8 cellular contexts compared by ENCODE assay signal in the genomic region with DNA sequence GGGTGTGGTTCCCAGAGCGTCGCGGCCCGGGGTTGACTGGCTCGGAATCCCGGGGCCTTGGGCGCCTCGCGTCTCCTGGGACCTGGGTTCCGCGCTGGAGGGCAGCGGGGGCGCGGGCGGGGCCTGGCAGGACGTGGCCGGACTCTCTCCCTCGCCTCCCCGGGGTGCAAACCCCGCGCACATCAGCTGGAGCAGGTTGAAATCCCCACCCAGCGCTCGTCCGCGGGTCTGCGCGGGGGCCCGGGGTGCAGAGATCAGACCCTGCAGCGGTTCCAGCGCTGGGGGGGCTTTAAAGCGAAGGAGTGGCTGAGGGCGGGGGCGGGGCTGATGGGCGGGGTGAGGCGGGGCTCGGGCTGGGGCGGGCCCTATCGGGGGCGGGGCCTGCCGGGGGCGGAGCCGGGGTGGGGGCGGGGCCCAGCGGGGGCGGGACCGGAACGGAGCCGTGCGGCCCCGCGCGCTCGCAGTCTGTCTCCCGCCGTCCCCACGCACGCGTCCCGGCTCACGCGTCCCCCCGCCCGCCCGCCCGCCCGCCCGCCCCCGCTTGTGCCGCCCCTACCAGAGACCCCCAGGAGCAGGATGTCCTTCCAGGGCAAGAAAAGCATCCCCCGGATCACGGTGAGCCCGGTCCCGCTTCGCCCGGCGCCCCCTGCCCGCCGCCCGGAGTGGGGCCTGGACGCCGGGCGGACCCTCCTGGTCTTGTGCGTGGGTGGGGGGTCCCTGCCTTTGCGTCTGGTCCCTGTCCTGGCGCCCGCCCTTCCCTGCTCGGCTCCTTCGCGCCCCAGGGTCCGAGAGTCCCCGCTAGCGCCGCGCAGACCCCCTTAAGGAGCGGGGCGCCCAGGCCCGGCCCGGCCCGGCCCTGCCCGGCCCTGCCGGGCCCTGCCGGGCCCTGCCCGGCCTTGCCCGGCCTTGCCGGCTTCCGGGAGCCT. TPM values are rescaled to one million over a fixed set of nuclear protein-coding genes. Genes with fewer than 3 reads are reported as not detected.
A peak's percentile ranks its signal among the peaks of the same experiment; 100 is the strongest.
DNase-seq lines count a peak whose midpoint lies in the region; ATAC-seq and TF ChIP-seq lines count a peak whose summit lies in the region.

A gene (plus strand): TSS at position 461 of the 926 bp plus-strand sequence. CDS start 116 bp downstream, at position 577.

- H3K4me1 Mint-ChIP-seq in natural killer cell: peaks cover 0 to 12% of the 10 kb centered on the region in 2 donors

- no peaks in the 10 kb centered on the region for H3K9me3 ChIP-seq in WERI-Rb-1 (ENCODE audit: severe bottlenecking)

- DNase-seq in NCI-H2171 treated with DMSO at 0.1 percent for 48 hours (lab: John Stamatoyannopoulos, UW) (peak; percentile 3), NCI-H2171 (lab: John Stamatoyannopoulos, UW) (no peak), WERI-Rb-1 (no peak), epithelial cell of proximal tubule (ENCODE audit: low read depth) (no peak), natural killer cell (no peak)
- DNase-seq in effector CD4-positive, alpha-beta T cell: no peak

- intact Hi-C loops in natural killer cell (cut with micrococcal nuclease): no loop called here

- no peaks in the 10 kb centered on the region for H3K36me3 Mint-ChIP-seq in natural killer cell

- no peaks in the 10 kb centered on the region for H3K27me3 ChIP-seq in WERI-Rb-1 (ENCODE audit: insufficient read depth, low read depth, severe bottlenecking)

- H3K27ac ChIP-seq in WERI-Rb-1: peak within 1 kb of the TSS; percentile 71

- no peaks in the 10 kb centered on the region for H3K9me3 Mint-ChIP-seq in natural killer cell

- peak; percentile 79 to 80 (median 80) for ATAC-seq in natural killer cell
- ATAC-seq in HG03139 (IDR thresholded peaks at IDR 0.05; ENCODE audit: unreplicated experiment): no peak
- ATAC-seq in GM21825 (IDR thresholded peaks at IDR 0.05; ENCODE audit: unreplicated experiment): no peak

- H3K36me3 ChIP-seq in WERI-Rb-1: peaks cover 14% of the 10 kb centered on the region

- H3K4me3 Mint-ChIP-seq in natural killer cell: peak within 1 kb of the TSS; percentile 68

- peak within 1 kb of the TSS; percentile 93 for H3K4me3 ChIP-seq in WERI-Rb-1 (ENCODE audit: low read depth, low read length)
- H3K4me3 ChIP-seq in epithelial cell of proximal tubule (ENCODE audit: low read depth, low read length): peak within 1 kb of the TSS; percentile 22

- H3K27ac Mint-ChIP-seq in natural killer cell: no peak within 1 kb of the TSS

- no peak for TF ChIP-seq CTCF in WERI-Rb-1 (IDR thresholded peaks at IDR 0.05; ENCODE audit: low read depth, low read length)
- TF ChIP-seq CTCF in epithelial cell of proximal tubule (conservative IDR thresholded peaks at IDR 0.05; ENCODE audit: low read depth, low read length): no peak
- TF ChIP-seq CTCF in natural killer cell (IDR thresholded peaks at IDR 0.05): no peak

- peaks cover 43 to 47% of the 10 kb centered on the region in 2 donors for H3K27me3 Mint-ChIP-seq in natural killer cell (ENCODE audit: low read depth in 2 of 2)

RNA-seq across cellular contexts. Expression of the gene that starts here (rescaled TPM):
- total RNA-seq in epithelial cell of proximal tubule (1.7 and 3.3 TPM in 2 replicates), natural killer cell (1 to 10 TPM in 2 of 3 donors, under 1 TPM in 1; 0.40 to 1.3 (median 1.0) TPM)

Comparison
In these comparisons a context has a peak if more than half of its experiments do, and no peak if none do; other contexts are left out.
1. ATAC-seq: peak in natural killer cell (3 of 3); none in HG03139 (single experiment) and GM21825 (single experiment).